ENCODE assay signal across 9 cellular contexts in genomic region chr15:48682949-48683651, GRCh38. TPM values are rescaled to one million over a fixed set of nuclear protein-coding genes. Genes with fewer than 3 reads are reported as not detected.
A peak's percentile ranks its signal among the peaks of the same experiment; 100 is the strongest.
DNase-seq lines count a peak whose midpoint lies in the region; ATAC-seq, FAIRE-seq and TF ChIP-seq lines count a peak whose summit lies in the region.
"Had no signal": no experiment of that assay in that cellular context is flagged by ENCODE, and none has a peak within 500 bp of the region (broad histone marks: within the 10 kb centered on the region; RNA-seq: fewer than 3 reads in every experiment).

No MANE protein-coding gene starts in this region.

- H3K27ac ChIP-seq in IMR-90 (ENCODE audit: insufficient read depth, low read length) (no peak overlapping the region), brain microvascular endothelial cell (peak overlapping the region; percentile 21), right cardiac atrium (ENCODE audit: low read length) (no peak overlapping the region), stomach (no peak overlapping the region)

- H3K18ac ChIP-seq in IMR-90 (ENCODE audit: low read depth, low read length), result peak overlapping the region; percentile 5; the same call in 1 of the 2 replicates

- H3K23ac ChIP-seq in IMR-90 (ENCODE audit: low read depth, low read length), result peak overlapping the region; percentile 36; the same call in 1 of the 2 replicates

- peak overlapping the region; percentile 70 for H3K14ac ChIP-seq in IMR-90 (replicated peaks; ENCODE audit: low read depth, low read length)

- H3K4me1 Mint-ChIP-seq in mesothelial cell of epicardium, result peaks cover 12% of the 10 kb centered on the region

- no peak for FAIRE-seq in GM12891 (lab: Jason Lieb, UNC)

- no peak overlapping the region for H4K5ac ChIP-seq in IMR-90 (ENCODE audit: low read depth, low read length)

- H3K27me3 ChIP-seq in IMR-90 (ENCODE audit: control insufficient read depth, insufficient read depth, low read length), result no peaks in the 10 kb centered on the region
- H3K27me3 ChIP-seq in brain microvascular endothelial cell (replicated peaks), result no peaks in the 10 kb centered on the region
- H3K27me3 ChIP-seq in right cardiac atrium (ENCODE audit: control insufficient read depth, insufficient read depth), result no peaks in the 10 kb centered on the region
- no peaks in the 10 kb centered on the region for H3K27me3 ChIP-seq in stomach

- H3K9me3 Mint-ChIP-seq in mesothelial cell of epicardium, result peaks cover 32% of the 10 kb centered on the region

- H2BK120ac ChIP-seq in IMR-90 (ENCODE audit: low read depth, low read length), result peak overlapping the region; percentile 82

- no peak overlapping the region for H3K4me3 ChIP-seq in IMR-90 (ENCODE audit: insufficient read depth, low read depth, low read length)
- H3K4me3 ChIP-seq in brain microvascular endothelial cell (ENCODE audit: low read depth, low read length), result no peak overlapping the region
- no peak overlapping the region for H3K4me3 ChIP-seq in right cardiac atrium (ENCODE audit: low read length)
- no peak overlapping the region for H3K4me3 ChIP-seq in stomach

- H3K36me3 Mint-ChIP-seq in mesothelial cell of epicardium, result peaks cover 11% of the 10 kb centered on the region

- POLR2A ChIA-PET in IMR-90 (lab: Charles Lee; ENCODE audit: unreplicated experiment), result no interaction called here

- peak overlapping the region; percentile 94 for H2BK15ac ChIP-seq in IMR-90 (ENCODE audit: low read depth, low read length)

- TF ChIP-seq EP300 in stomach (IDR thresholded peaks at IDR 0.05), result no peak

- H3K79me1 ChIP-seq in IMR-90 (ENCODE audit: low read depth in 1 of 2, low read length in 2 of 2), result no peaks in the 10 kb centered on the region; a peak in 1 of 4 replicates

- ATAC-seq in IMR-90 (ENCODE audit: low read depth) (peak; percentile 55), right cardiac atrium (peak; percentile 75 to 90)

- no peak for TF ChIP-seq CTCF in IMR-90 (conservative IDR thresholded peaks at IDR 0.05; ENCODE audit: low read depth, low read length)
- no peak for TF ChIP-seq CTCF in brain microvascular endothelial cell (IDR thresholded peaks at IDR 0.05; ENCODE audit: low read depth, low read length, missing control alignments)
- TF ChIP-seq CTCF in stomach (IDR thresholded peaks at IDR 0.05), result no peak
- TF ChIP-seq CTCF in mesothelial cell of epicardium (IDR thresholded peaks at IDR 0.05; ENCODE audit: unreplicated experiment), result no peak

- 100% methylated on average over 1 of the region's 2 CpGs; no CpG with 5 or more reads in 1 of the 2 experiments for WGBS in IMR-90 (ENCODE audit: extremely low coverage in 2 of 2, insufficient read length in 1 of 2), 2 experiments
- WGBS in right cardiac atrium, result 86% methylated on average over 2 of the region's 2 CpGs
- WGBS in stomach, 5 donors, result 72 to 88% (median 78%) methylated on average over 2 of the region's 2 CpGs; no CpG with 5 or more reads in 1 of the 5 donors

- CTCF ChIA-PET in IMR-90 (lab: Yijun Ruan, JAX), result no interaction called here

- H3K4me2 ChIP-seq in IMR-90 (ENCODE audit: low read depth, low read length), result no peak overlapping the region

- H2BK20ac ChIP-seq in IMR-90 (ENCODE audit: low read depth, low read length), result peak overlapping the region; percentile 64

- H3K36me3 ChIP-seq in IMR-90 (ENCODE audit: control insufficient read depth, insufficient read depth, low read length), result no peaks in the 10 kb centered on the region
- no peaks in the 10 kb centered on the region for H3K36me3 ChIP-seq in brain microvascular endothelial cell (replicated peaks)
- no peaks in the 10 kb centered on the region for H3K36me3 ChIP-seq in stomach

- dilution Hi-C loops in IMR-90 (cut with HindIII; ENCODE audit: low sequenced_read_pairs, unreplicated experiment), result no loop called here

- TF ChIP-seq POLR2A in IMR-90 (IDR thresholded peaks at IDR 0.05; ENCODE audit: low read depth, low read length) (no peak), stomach (IDR thresholded peaks at IDR 0.05) (no peak), GM12891 (IDR thresholded peaks at IDR 0.05; ENCODE audit: low read depth, low read length) (no peak)

- H3K9ac ChIP-seq in IMR-90 (ENCODE audit: low read depth, low read length), result no peak overlapping the region

- peak overlapping the region; percentile 26 to 71; a peak in 3 of 4 replicates for H4K8ac ChIP-seq in IMR-90 (ENCODE audit: low read depth in 2 of 2, low read length in 2 of 2)

- peak overlapping the region; percentile 93 for H4K91ac ChIP-seq in IMR-90 (ENCODE audit: insufficient read depth, low read depth, low read length)

- no peak overlapping the region for H3K4me3 Mint-ChIP-seq in mesothelial cell of epicardium

- in situ Hi-C loops in IMR-90 (cut with MboI; ENCODE audit: low sequenced_read_pairs) (no loop called here), brain microvascular endothelial cell (cut with HindIII; ENCODE audit: low pct_ligation_motif_present, low sequenced_read_pairs) (no loop called here)

- no peak for TF ChIP-seq RAD21 in IMR-90 (IDR thresholded peaks at IDR 0.05; ENCODE audit: low read length)

- no peak overlapping the region for H3K27ac Mint-ChIP-seq in mesothelial cell of epicardium

- H4K20me1 ChIP-seq in IMR-90 (ENCODE audit: insufficient read depth, low read length), result no peaks in the 10 kb centered on the region

- intact Hi-C loops in IMR-90 (cut with micrococcal nuclease), result no loop called here
- intact Hi-C loops in right cardiac atrium (cut with DNase I), result no loop called here
- intact Hi-C loops in stomach (cut with DNase I; ENCODE audit: low total_unique reads), result no loop called here
- intact Hi-C loops in posterior vena cava (cut with DNase I), result no loop called here

- peak overlapping the region; percentile 63 for H2AK9ac ChIP-seq in IMR-90 (replicated peaks; ENCODE audit: low read depth, low read length, poor library complexity)

- BruUV-seq in IMR-90 (replicated peaks; lab: Mats Ljungman, UMichigan), result no TSS peak

- H2BK5ac ChIP-seq in IMR-90 (ENCODE audit: low read depth, low read length, poor library complexity, severe bottlenecking), result peak overlapping the region; percentile 43

- no peak overlapping the region for H3K56ac ChIP-seq in IMR-90 (ENCODE audit: extremely low read depth, insufficient read depth, low read length)

- peak overlapping the region; percentile 97 for H2AK5ac ChIP-seq in IMR-90 (ENCODE audit: low read depth, low read length)

- peaks cover 7% of the 10 kb centered on the region for H3K4me1 ChIP-seq in IMR-90 (ENCODE audit: control insufficient read depth, insufficient read depth, low read length)
- H3K4me1 ChIP-seq in right cardiac atrium (ENCODE audit: control insufficient read depth, insufficient read depth, low read length), result peaks cover 4% of the 10 kb centered on the region
- peaks cover 0 to 3% (median 0%) of the 10 kb centered on the region in 4 donors for H3K4me1 ChIP-seq in stomach

- peak; percentile 70 for DNase-seq in IMR-90
- peak; percentile 74 for DNase-seq in brain microvascular endothelial cell
- peak; percentile 69 to 85 (median 72) for DNase-seq in right cardiac atrium
- peak; percentile 69 for DNase-seq in stomach
- no peak for DNase-seq in NCI-H187 (lab: John Stamatoyannopoulos, UW)
- no peak for DNase-seq in posterior vena cava (ENCODE audit: low spot score)
- DNase-seq in GM12891 (ENCODE audit: insufficient read length, low spot score), result no peak
- DNase-seq in mesothelial cell of epicardium (ENCODE audit: low spot score in 2 of 2, unreplicated experiment in 2 of 2), result no peak
- DNase-seq: NCI-H1417 treated with DMSO at 0.1 percent for 48 hours had no signal

- H3K4ac ChIP-seq in IMR-90 (ENCODE audit: low read depth, low read length), result peak overlapping the region; percentile 89

- no peaks in the 10 kb centered on the region for H3K27me3 Mint-ChIP-seq in mesothelial cell of epicardium (ENCODE audit: low read depth)

- H3K9me3 ChIP-seq in IMR-90 (ENCODE audit: control insufficient read depth, insufficient read depth, low read length) (no peaks in the 10 kb centered on the region), right cardiac atrium (ENCODE audit: control insufficient read depth, low read length) (no peaks in the 10 kb centered on the region), stomach (no peaks in the 10 kb centered on the region)

- no peak overlapping the region for H2AFZ ChIP-seq in IMR-90 (replicated peaks; ENCODE audit: low read length, poor library complexity)

- peaks cover 20% of the 10 kb centered on the region for H3K9me1 ChIP-seq in IMR-90 (ENCODE audit: insufficient read depth, low read length)

TF ChIP-seq in IMR-90, 13 proteins besides CTCF, POLR2A, EP300 and RAD21:
- TF ChIP-seq CEBPB (IDR thresholded peaks at IDR 0.05; ENCODE audit: low read depth, low read length) (peak; percentile 89), MXI1 (IDR thresholded peaks at IDR 0.05; ENCODE audit: borderline replicate concordance, low read depth, low read length) (no peak)
TF ChIP-seq in IMR-90: peak in this region for 1.

TF ChIP-seq in GM12891, 5 proteins besides CTCF, POLR2A, EP300 and RAD21:
- TF ChIP-seq POLR2AphosphoS5 (IDR thresholded peaks at IDR 0.05; ENCODE audit: low read depth, low read length) (no peak), PAX5 (IDR thresholded peaks at IDR 0.05; ENCODE audit: insufficient read depth, low read length, severe bottlenecking) (no peak), TAF1 (IDR thresholded peaks at IDR 0.05; ENCODE audit: low read depth, low read length) (no peak), POU2F2 (IDR thresholded peaks at IDR 0.05; ENCODE audit: low read depth, low read length) (no peak), SPI1 (IDR thresholded peaks at IDR 0.05; ENCODE audit: low read depth, low read length) (no peak)

RNA-seq across cellular contexts. Expression of gene FBN1, which starts 37.6 kb away (rescaled TPM):
- total RNA-seq in IMR-90 (2012; rRNA removed), result 283 and 326 TPM in 2 replicates
- polyA plus RNA-seq in IMR-90 (2012; rRNA removed), result 130 and 134 TPM in 2 replicates
- 90.0 and 130 TPM in 2 replicates for polyA plus RNA-seq in IMR-90 (2012; cell fraction: cytosol; rRNA removed)
- polyA plus RNA-seq in IMR-90 (2012; cell fraction: nucleus; rRNA removed; ENCODE audit: low replicate concordance), result 150 and 261 TPM in 2 replicates
- 100 to 1,000 TPM in 1 of 4 donors, 10 to 100 TPM in 3; 31.3 to 101 (median 64.0) TPM for total RNA-seq in right cardiac atrium
- 17.9 TPM for polyA plus RNA-seq in right cardiac atrium
- total RNA-seq in stomach, result 100 to 1,000 TPM in 3 of 5 donors, 10 to 100 TPM in 2; 32.1 to 384 (median 104) TPM
- 1 to 10 TPM; 4.7 to 7.9 (median 5.5) TPM for polyA plus RNA-seq in stomach
- 100 to 1,000 TPM; 194 to 541 TPM for total RNA-seq in posterior vena cava
- 5.1 TPM for polyA plus RNA-seq in GM12891 (2012; ENCODE audit: low read depth, missing spikeins)
- total RNA-seq in mesothelial cell of epicardium, result 60.3 to 67.9 TPM (median 62.6 TPM) in 3 replicates

Comparison
In these comparisons a context has a peak if more than half of its experiments do, and no peak if none do; other contexts are left out.
1. DNase-seq: peak in IMR-90 (single experiment), brain microvascular endothelial cell (single experiment), right cardiac atrium (3 of 3) and stomach (single experiment); none in NCI-H187 (0 of 2), posterior vena cava (single experiment), GM12891 (single experiment) and mesothelial cell of epicardium (0 of 2).